In genomic region chr1:226550671-226551041, GRCh38 we compare ENCODE assay signal across 1 cellular context.
TF ChIP-seq lines count a peak whose summit lies in the region.

No MANE protein-coding gene starts in this region.

TF ChIP-seq in GM23338, 12 proteins besides CTCF, POLR2A, EP300 and RAD21 (continued from another document):
- TF ChIP-seq ZNF114 (CRISPR knock-in tag; IDR thresholded peaks at IDR 0.05): no peak
- TF ChIP-seq REST (IDR thresholded peaks at IDR 0.05; ENCODE audit: unreplicated experiment): no peak
- no peak for TF ChIP-seq POLR2AphosphoS5 (IDR thresholded peaks at IDR 0.05; ENCODE audit: low read depth)
- no peak for TF ChIP-seq ETS1 (IDR thresholded peaks at IDR 0.05)
- no peak for TF ChIP-seq STAT1 (IDR thresholded peaks at IDR 0.05; ENCODE audit: unreplicated experiment)
- no peak for TF ChIP-seq CREB1 (CRISPR knock-in tag; IDR thresholded peaks at IDR 0.05; ENCODE audit: low read depth)
- TF ChIP-seq ZNF331 (CRISPR knock-in tag; IDR thresholded peaks at IDR 0.05; ENCODE audit: low read depth): no peak
- TF ChIP-seq EZH2 (IDR thresholded peaks at IDR 0.05; ENCODE audit: low read depth, unreplicated experiment): no peak
TF ChIP-seq in GM23338: peak in this region for 0.
